In the genomic region with DNA sequence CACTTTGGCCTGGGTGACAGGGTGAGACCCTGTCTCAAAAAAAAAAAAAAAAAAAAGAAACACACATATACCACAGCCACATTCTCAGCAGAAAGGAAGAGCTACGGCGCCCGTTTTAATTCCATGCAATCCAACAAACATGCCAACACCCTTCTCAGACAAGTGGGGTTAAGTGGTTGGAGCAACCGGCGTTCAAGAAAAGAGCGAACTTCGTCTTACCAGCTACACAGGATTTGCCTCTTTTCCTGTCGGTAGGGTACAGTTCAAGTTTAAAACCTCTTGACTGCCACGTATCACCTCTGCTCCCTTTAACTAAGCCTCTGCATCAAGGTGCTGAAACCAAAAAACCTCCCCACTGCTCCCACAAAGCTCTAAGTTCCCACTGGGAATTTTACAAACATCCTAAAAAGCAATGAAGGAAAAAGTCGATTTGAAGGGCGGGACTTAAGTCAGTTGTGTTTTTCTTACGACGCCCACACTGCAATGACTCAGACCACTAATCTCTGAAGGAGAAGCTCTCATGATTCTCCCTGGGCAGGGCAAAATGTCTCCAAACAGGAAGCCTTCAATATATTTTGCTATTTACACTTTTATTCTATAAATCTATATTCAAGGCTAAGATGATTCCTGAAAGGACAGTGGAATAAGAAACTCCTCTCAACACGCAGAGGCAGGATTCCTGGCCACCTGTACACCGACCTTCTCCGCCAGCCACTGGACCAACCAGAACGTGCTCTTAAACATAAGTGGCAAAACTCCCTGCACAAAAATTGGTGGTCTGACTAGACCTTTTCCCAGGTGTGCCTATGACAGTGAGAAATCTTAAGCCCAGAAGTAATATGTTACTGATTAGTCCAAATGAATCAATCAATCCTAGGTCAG, we compare ENCODE assay signal across 2 cellular contexts.
TF ChIP-seq lines count a peak whose summit lies in the region.

No MANE protein-coding gene starts in this region.

TF ChIP-seq in HEK293, 187 proteins besides CTCF, POLR2A, EP300 and RAD21 (continued from another document):
- TF ChIP-seq ZNF37A (tag by site-specific recombination; IDR thresholded peaks at IDR 0.05) (no peak), ZNF221 (tag by site-specific recombination; IDR thresholded peaks at IDR 0.05; ENCODE audit: borderline replicate concordance) (no peak), ZNF549 (tag by site-specific recombination; IDR thresholded peaks at IDR 0.05) (no peak), KLF1 (tag by site-specific recombination; IDR thresholded peaks at IDR 0.05) (peak; percentile 44)
- TF ChIP-seq, protein P1, sequence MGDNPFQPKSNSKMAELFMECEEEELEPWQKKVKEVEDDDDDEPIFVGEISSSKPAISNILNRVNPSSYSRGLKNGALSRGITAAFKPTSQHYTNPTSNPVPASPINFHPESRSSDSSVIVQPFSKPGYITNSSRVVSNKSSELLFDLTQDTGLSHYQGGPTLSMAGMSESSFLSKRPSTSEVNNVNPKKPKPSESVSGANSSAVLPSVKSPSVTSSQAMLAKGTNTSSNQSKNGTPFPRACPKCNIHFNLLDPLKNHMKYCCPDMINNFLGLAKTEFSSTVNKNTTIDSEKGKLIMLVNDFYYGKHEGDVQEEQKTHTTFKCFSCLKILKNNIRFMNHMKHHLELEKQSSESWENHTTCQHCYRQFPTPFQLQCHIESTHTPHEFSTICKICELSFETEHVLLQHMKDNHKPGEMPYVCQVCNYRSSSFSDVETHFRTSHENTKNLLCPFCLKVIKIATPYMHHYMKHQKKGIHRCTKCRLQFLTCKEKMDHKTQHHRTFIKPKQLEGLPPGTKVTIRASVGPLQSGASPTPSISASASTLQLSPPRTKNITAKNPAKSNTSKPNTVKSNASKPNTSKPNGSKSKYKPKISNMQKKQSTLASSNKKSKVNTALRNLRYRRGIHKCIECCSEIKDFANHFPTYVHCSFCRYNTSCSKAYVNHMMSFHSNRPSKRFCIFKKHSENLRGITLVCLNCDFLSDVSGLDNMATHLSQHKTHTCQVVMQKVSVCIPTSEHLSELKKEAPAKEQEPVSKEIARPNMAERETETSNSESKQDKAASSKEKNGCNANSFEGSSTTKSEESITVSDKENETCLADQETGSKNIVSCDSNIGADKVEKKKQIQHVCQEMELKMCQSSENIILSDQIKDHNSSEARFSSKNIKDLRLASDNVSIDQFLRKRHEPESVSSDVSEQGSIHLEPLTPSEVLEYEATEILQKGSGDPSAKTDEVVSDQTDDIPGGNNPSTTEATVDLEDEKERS (tag by site-specific recombination; IDR thresholded peaks at IDR 0.05): no peak

TF ChIP-seq in WTC11, 78 proteins besides CTCF, POLR2A, EP300 and RAD21 (continued from another document):
- TF ChIP-seq ZNF416 (CRISPR knock-in tag; IDR thresholded peaks at IDR 0.05) (no peak), SOX15 (CRISPR knock-in tag; IDR thresholded peaks at IDR 0.05) (no peak), MXD4 (CRISPR knock-in tag; IDR thresholded peaks at IDR 0.05; ENCODE audit: borderline replicate concordance) (no peak), GABPB1 (CRISPR knock-in tag; IDR thresholded peaks at IDR 0.05) (no peak), ZNF138 (CRISPR knock-in tag; conservative IDR thresholded peaks at IDR 0.05) (no peak)
- TF ChIP-seq, protein P2, sequence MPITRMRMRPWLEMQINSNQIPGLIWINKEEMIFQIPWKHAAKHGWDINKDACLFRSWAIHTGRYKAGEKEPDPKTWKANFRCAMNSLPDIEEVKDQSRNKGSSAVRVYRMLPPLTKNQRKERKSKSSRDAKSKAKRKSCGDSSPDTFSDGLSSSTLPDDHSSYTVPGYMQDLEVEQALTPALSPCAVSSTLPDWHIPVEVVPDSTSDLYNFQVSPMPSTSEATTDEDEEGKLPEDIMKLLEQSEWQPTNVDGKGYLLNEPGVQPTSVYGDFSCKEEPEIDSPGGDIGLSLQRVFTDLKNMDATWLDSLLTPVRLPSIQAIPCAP (CRISPR knock-in tag; IDR thresholded peaks at IDR 0.05): no peak
- TF ChIP-seq, protein P3, sequence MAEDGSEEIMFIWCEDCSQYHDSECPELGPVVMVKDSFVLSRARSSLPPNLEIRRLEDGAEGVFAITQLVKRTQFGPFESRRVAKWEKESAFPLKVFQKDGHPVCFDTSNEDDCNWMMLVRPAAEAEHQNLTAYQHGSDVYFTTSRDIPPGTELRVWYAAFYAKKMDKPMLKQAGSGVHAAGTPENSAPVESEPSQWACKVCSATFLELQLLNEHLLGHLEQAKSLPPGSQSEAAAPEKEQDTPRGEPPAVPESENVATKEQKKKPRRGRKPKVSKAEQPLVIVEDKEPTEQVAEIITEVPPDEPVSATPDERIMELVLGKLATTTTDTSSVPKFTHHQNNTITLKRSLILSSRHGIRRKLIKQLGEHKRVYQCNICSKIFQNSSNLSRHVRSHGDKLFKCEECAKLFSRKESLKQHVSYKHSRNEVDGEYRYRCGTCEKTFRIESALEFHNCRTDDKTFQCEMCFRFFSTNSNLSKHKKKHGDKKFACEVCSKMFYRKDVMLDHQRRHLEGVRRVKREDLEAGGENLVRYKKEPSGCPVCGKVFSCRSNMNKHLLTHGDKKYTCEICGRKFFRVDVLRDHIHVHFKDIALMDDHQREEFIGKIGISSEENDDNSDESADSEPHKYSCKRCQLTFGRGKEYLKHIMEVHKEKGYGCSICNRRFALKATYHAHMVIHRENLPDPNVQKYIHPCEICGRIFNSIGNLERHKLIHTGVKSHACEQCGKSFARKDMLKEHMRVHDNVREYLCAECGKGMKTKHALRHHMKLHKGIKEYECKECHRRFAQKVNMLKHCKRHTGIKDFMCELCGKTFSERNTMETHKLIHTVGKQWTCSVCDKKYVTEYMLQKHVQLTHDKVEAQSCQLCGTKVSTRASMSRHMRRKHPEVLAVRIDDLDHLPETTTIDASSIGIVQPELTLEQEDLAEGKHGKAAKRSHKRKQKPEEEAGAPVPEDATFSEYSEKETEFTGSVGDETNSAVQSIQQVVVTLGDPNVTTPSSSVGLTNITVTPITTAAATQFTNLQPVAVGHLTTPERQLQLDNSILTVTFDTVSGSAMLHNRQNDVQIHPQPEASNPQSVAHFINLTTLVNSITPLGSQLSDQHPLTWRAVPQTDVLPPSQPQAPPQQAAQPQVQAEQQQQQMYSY (CRISPR knock-in tag; IDR thresholded peaks at IDR 0.05): no peak
- TF ChIP-seq, protein P4, sequence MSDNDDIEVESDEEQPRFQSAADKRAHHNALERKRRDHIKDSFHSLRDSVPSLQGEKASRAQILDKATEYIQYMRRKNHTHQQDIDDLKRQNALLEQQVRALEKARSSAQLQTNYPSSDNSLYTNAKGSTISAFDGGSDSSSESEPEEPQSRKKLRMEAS (CRISPR knock-in tag; IDR thresholded peaks at IDR 0.05): no peak
